In the genomic region with DNA sequence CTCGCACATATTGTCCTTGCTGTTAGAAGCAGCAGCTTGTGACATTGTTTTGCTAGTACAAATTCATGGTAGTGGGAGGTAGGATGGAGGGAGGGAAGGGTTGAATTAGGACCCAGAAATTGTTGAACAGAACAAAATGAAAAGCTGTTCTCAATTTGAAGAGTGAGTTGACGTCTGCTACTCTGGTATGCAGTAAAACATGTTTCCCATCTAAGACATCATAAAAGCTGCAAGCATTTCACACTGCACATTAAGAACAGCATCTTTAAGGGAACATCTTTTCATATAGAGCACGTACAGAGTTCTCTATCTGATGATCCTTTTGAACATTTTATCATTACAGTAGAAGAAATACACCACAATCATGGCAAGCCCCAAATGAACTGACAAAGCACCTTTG, we compare ENCODE assay signal across 14 cellular contexts.
DNase-seq lines count a peak whose midpoint lies in the region; FAIRE-seq and TF ChIP-seq lines count a peak whose summit lies in the region.
"Had no signal": no experiment of that assay in that cellular context is flagged by ENCODE, and none has a peak within 500 bp of the region (broad histone marks: within the 10 kb centered on the region; RNA-seq: fewer than 3 reads in every experiment).

No MANE protein-coding gene starts in this region.

- H3K36me3 ChIP-seq in astrocyte (ENCODE audit: insufficient read depth, low read length), result no peaks in the 10 kb centered on the region
- H3K36me3 ChIP-seq in hepatocyte (replicated peaks; ENCODE audit: insufficient read depth, low read depth), result no peaks in the 10 kb centered on the region
- no peaks in the 10 kb centered on the region for H3K36me3 ChIP-seq in endodermal cell (ENCODE audit: control insufficient read depth, insufficient read depth, low read length)
- H3K36me3 ChIP-seq: BLaER1 had no signal

- DNase-seq in EH (ENCODE audit: low read depth) (peak; percentile 65), H54 (ENCODE audit: insufficient read length, low spot score) (no peak), astrocyte (ENCODE audit: low read depth) (no peak), hepatocyte (ENCODE audit: low spot score) (no peak), endodermal cell (no peak), ACHN (no peak), NCI-H1105 (lab: John Stamatoyannopoulos, UW) (no peak)
- DNase-seq: AML-193; CD8-positive, alpha-beta memory T cell; H9 had no signal

- H3K4me3 Mint-ChIP-seq in astrocyte (ENCODE audit: unreplicated experiment), result no peak overlapping the region
- no peak overlapping the region for H3K4me3 Mint-ChIP-seq in endodermal cell
- H3K4me3 Mint-ChIP-seq: CD8-positive, alpha-beta memory T cell; H9 had no signal

- no peak for TF ChIP-seq CTCF in astrocyte (IDR thresholded peaks at IDR 0.05; ENCODE audit: insufficient read depth, low read depth, low read length)
- TF ChIP-seq CTCF in hepatocyte (IDR thresholded peaks at IDR 0.05; ENCODE audit: poor library complexity), result no peak
- no peak for TF ChIP-seq CTCF in endodermal cell (conservative IDR thresholded peaks at IDR 0.05)

- H3K79me2 ChIP-seq in astrocyte (ENCODE audit: insufficient read depth, low read length) (no peaks in the 10 kb centered on the region), hepatocyte (no peaks in the 10 kb centered on the region)

- in situ Hi-C loops in ACHN (cut with HindIII; ENCODE audit: low pct_ligation_motif_present, low pct_unique_long_range_greater_than_20kb, low sequenced_read_pairs), result no loop called here

- H3K9me3 Mint-ChIP-seq in astrocyte (ENCODE audit: unreplicated experiment), result no peaks in the 10 kb centered on the region
- no peaks in the 10 kb centered on the region for H3K9me3 Mint-ChIP-seq in endodermal cell
- H3K9me3 Mint-ChIP-seq: CD8-positive, alpha-beta memory T cell; H9 had no signal

- no peak overlapping the region for H3K4me2 ChIP-seq in astrocyte (ENCODE audit: low read length)
- H3K4me2 ChIP-seq in hepatocyte, result peak overlapping the region; percentile 31
- H3K4me2 ChIP-seq: BLaER1, KMS-11 had no signal

- H3K4me3 ChIP-seq in astrocyte (ENCODE audit: insufficient read depth, low read depth, low read length), result no peak overlapping the region
- H3K4me3 ChIP-seq in hepatocyte, result no peak overlapping the region
- H3K4me3 ChIP-seq in endodermal cell (ENCODE audit: low read length), result no peak overlapping the region
- H3K4me3 ChIP-seq: BLaER1 had no signal

- H2AFZ ChIP-seq in astrocyte (ENCODE audit: low read depth, low read length) (no peak overlapping the region), hepatocyte (no peak overlapping the region)

- H3K36me3 Mint-ChIP-seq in astrocyte (ENCODE audit: low read depth, unreplicated experiment) (no peaks in the 10 kb centered on the region), endodermal cell (ENCODE audit: low read depth) (no peaks in the 10 kb centered on the region)
- H3K36me3 Mint-ChIP-seq: CD8-positive, alpha-beta memory T cell had no signal

- H3K9me3 ChIP-seq in astrocyte (ENCODE audit: insufficient read depth, low read depth, low read length) (no peaks in the 10 kb centered on the region), hepatocyte (ENCODE audit: low read depth) (no peaks in the 10 kb centered on the region), endodermal cell (ENCODE audit: control insufficient read depth, low read length) (no peaks in the 10 kb centered on the region)
- H3K9me3 ChIP-seq: BLaER1, Caco-2 had no signal

- no peak overlapping the region for H3K27ac ChIP-seq in astrocyte (ENCODE audit: low read depth, low read length)
- peak overlapping the region; percentile 65 for H3K27ac ChIP-seq in hepatocyte
- no peak overlapping the region for H3K27ac ChIP-seq in endodermal cell (ENCODE audit: low read depth, low read length)
- H3K27ac ChIP-seq: BLaER1, KMS-11 had no signal

- H3K9ac ChIP-seq in astrocyte (ENCODE audit: low read length) (no peak overlapping the region), endodermal cell (ENCODE audit: extremely low read depth, low read length, poor library complexity, severe bottlenecking) (no peak overlapping the region)
- H3K9ac ChIP-seq: BLaER1, KMS-11 had no signal

- H3K4me1 ChIP-seq in astrocyte (ENCODE audit: insufficient read depth, low read length) (no peaks in the 10 kb centered on the region), hepatocyte (ENCODE audit: insufficient read depth) (peaks cover 8% of the 10 kb centered on the region), endodermal cell (ENCODE audit: control insufficient read depth, insufficient read depth, low read length) (peaks cover 5% of the 10 kb centered on the region)
- H3K4me1 ChIP-seq: BLaER1, Caco-2 had no signal

- H3K4me1 Mint-ChIP-seq in astrocyte (ENCODE audit: low read depth, unreplicated experiment), result no peaks in the 10 kb centered on the region
- H3K4me1 Mint-ChIP-seq in endodermal cell, result peaks cover 18% of the 10 kb centered on the region
- H3K4me1 Mint-ChIP-seq: CD8-positive, alpha-beta memory T cell had no signal

- WGBS in hepatocyte (ENCODE audit: low lambda C conversion rate, missing lambda C conversion rate), result 38% methylated on average over 3 of the region's 3 CpGs
- WGBS in endodermal cell (ENCODE audit: insufficient coverage in 1 of 2, insufficient read length in 1 of 2), 2 experiments, result 85 to 93% methylated on average over 2 to 3 of the region's 3 CpGs

- H4K20me1 ChIP-seq in astrocyte (ENCODE audit: insufficient read depth, low read length) (no peaks in the 10 kb centered on the region), hepatocyte (ENCODE audit: insufficient read depth, poor library complexity, severe bottlenecking) (no peaks in the 10 kb centered on the region)
- H4K20me1 ChIP-seq: BLaER1 had no signal

- H3K27me3 ChIP-seq in astrocyte (ENCODE audit: insufficient read depth, low read length) (no peaks in the 10 kb centered on the region), hepatocyte (no peaks in the 10 kb centered on the region), endodermal cell (ENCODE audit: control insufficient read depth, insufficient read depth, low read length, poor library complexity, severe bottlenecking) (no peaks in the 10 kb centered on the region)
- H3K27me3 ChIP-seq: BLaER1 had no signal

- peaks cover 3% of the 10 kb centered on the region for H3K27me3 Mint-ChIP-seq in astrocyte (ENCODE audit: low read depth, unreplicated experiment)
- no peaks in the 10 kb centered on the region for H3K27me3 Mint-ChIP-seq in endodermal cell (ENCODE audit: insufficient read depth)

- TF ChIP-seq POLR2A in H54 (IDR thresholded peaks at IDR 0.05; ENCODE audit: low read depth, low read length), result no peak

- H3K27ac Mint-ChIP-seq in astrocyte (ENCODE audit: unreplicated experiment) (no peak overlapping the region), endodermal cell (no peak overlapping the region)
- H3K27ac Mint-ChIP-seq: CD8-positive, alpha-beta memory T cell had no signal

- FAIRE-seq in H54 (lab: Jason Lieb, UNC), result peak; percentile 20
- FAIRE-seq in astrocyte (lab: Jason Lieb, UNC), result peak; percentile 52
- FAIRE-seq: A204.1 had no signal

- no peaks in the 10 kb centered on the region for H3K9me2 ChIP-seq in hepatocyte (replicated peaks; ENCODE audit: insufficient read depth)
